ENCODE assay signal across 6 cellular contexts in genomic region chr11:47233989-47234668, GRCh38. TPM values are rescaled to one million over a fixed set of nuclear protein-coding genes. Genes with fewer than 3 reads are reported as not detected.
DNase-seq lines count a peak whose midpoint lies in the region; ATAC-seq and TF ChIP-seq lines count a peak whose summit lies in the region.

No MANE protein-coding gene starts in this region.

- H3K27me3 ChIP-seq in OCI-LY3 (ENCODE audit: low read depth, low read length): no peaks in the 10 kb centered on the region
- H3K27me3 ChIP-seq in aorta (ENCODE audit: control insufficient read depth in 1 of 2, insufficient read depth in 2 of 2, low read length in 1 of 2): no peaks in the 10 kb centered on the region
- H3K27me3 ChIP-seq in tibial artery: no peaks in the 10 kb centered on the region

- intact Hi-C loops in aorta (cut with DNase I) (no loop called here), tibial artery (cut with DNase I; ENCODE audit: low total_unique reads) (no loop called here)

- H3K4me3 ChIP-seq in OCI-LY3 (ENCODE audit: low read length): no peak overlapping the region
- no peak overlapping the region for H3K4me3 ChIP-seq in fibroblast of mammary gland (ENCODE audit: control insufficient read depth, low read depth, low read length)
- H3K4me3 ChIP-seq in aorta (ENCODE audit: low read length in 2 of 2): no peak overlapping the region
- H3K4me3 ChIP-seq in tibial artery: no peak overlapping the region

- 69 to 72% methylated on average over 11 of the region's 11 CpGs for WGBS in aorta, 2 donors

- H3K9me3 ChIP-seq in OCI-LY3 (ENCODE audit: insufficient read depth, low read length) (no peaks in the 10 kb centered on the region), aorta (ENCODE audit: control insufficient read depth, low read length) (no peaks in the 10 kb centered on the region), tibial artery (no peaks in the 10 kb centered on the region)

- ATAC-seq in aorta (ENCODE audit: low FRiP score): peak; percentile 62

- TF ChIP-seq CTCF in OCI-LY3 (IDR thresholded peaks at IDR 0.05; ENCODE audit: low read depth, low read length) (peak; percentile 19; the same call in 1 of the 2 replicates), fibroblast of mammary gland (conservative IDR thresholded peaks at IDR 0.05; ENCODE audit: control insufficient read depth, insufficient read depth, low read depth, low read length) (peak; percentile 56), tibial artery (IDR thresholded peaks at IDR 0.05) (no peak)

- DNase-seq in D341Med (ENCODE audit: low spot score): peak; percentile 49
- DNase-seq in fibroblast of mammary gland (ENCODE audit: low read depth): peak; percentile 79
- DNase-seq in aorta: no peak
- DNase-seq in tibial artery: no peak
- DNase-seq in DMS114 treated with DMSO at 0.1 percent for 48 hours (lab: John Stamatoyannopoulos, UW; ENCODE audit: unreplicated experiment): no peak

- no peaks in the 10 kb centered on the region for H3K79me2 ChIP-seq in OCI-LY3 (ENCODE audit: low read length)

- H2AFZ ChIP-seq in OCI-LY3 (ENCODE audit: low read depth, low read length): no peak overlapping the region

- H3K4me1 ChIP-seq in OCI-LY3 (ENCODE audit: low read length): no peaks in the 10 kb centered on the region
- H3K4me1 ChIP-seq in aorta (ENCODE audit: control insufficient read depth in 1 of 2, insufficient read depth in 2 of 2, low read length in 2 of 2): no peaks in the 10 kb centered on the region
- no peaks in the 10 kb centered on the region for H3K4me1 ChIP-seq in tibial artery

- H3K36me3 ChIP-seq in OCI-LY3 (replicated peaks; ENCODE audit: low read depth, low read length) (peaks cover 29% of the 10 kb centered on the region), aorta (ENCODE audit: control insufficient read depth in 1 of 2, insufficient read depth in 2 of 2, low read length in 1 of 2) (peaks cover 2% of the 10 kb centered on the region in 2 donors), tibial artery (peaks cover 18 to 84% (median 20%) of the 10 kb centered on the region in 3 donors)

- H4K20me1 ChIP-seq in OCI-LY3 (ENCODE audit: insufficient read depth, low read length): no peaks in the 10 kb centered on the region

- H3K9ac ChIP-seq in OCI-LY3 (ENCODE audit: low read length): no peak overlapping the region

- H3K27ac ChIP-seq in OCI-LY3 (ENCODE audit: low read length) (no peak overlapping the region), aorta (ENCODE audit: low read depth in 1 of 2, low read length in 2 of 2) (no peak overlapping the region), tibial artery (no peak overlapping the region)

- no peak overlapping the region for H3K4me2 ChIP-seq in OCI-LY3 (ENCODE audit: low read length)

RNA-seq across cellular contexts. Expression of gene ACP2, which starts 14.5 kb away (rescaled TPM):
- total RNA-seq in aorta: 10 to 100 TPM; 20.6 to 27.8 TPM
- polyA plus RNA-seq in aorta: 10 to 100 TPM; 18.0 to 19.9 TPM

RNA-seq across cellular contexts. Expression of gene DDB2, which starts 19.4 kb away (rescaled TPM):
- 10 to 100 TPM; 54.8 to 60.6 TPM for total RNA-seq in aorta
- polyA plus RNA-seq in aorta: 100 to 1,000 TPM in 1 of 2 donors, 10 to 100 TPM in 1; 32.9 to 117 TPM

RNA-seq across cellular contexts. Expression of gene NR1H3, which starts 23.7 kb away (rescaled TPM):
- total RNA-seq in aorta: 10 to 100 TPM; 14.9 to 46.2 TPM
- 100 to 1,000 TPM in 1 of 2 donors, 10 to 100 TPM in 1; 51.8 to 123 TPM for polyA plus RNA-seq in aorta

RNA-seq across cellular contexts. Expression of gene MADD, which starts 35.8 kb away (rescaled TPM):
- 10 to 100 TPM; 34.9 to 58.0 TPM for total RNA-seq in aorta
- polyA plus RNA-seq in aorta: 10 to 100 TPM; 13.8 to 28.9 TPM

RNA-seq across cellular contexts. Expression of gene PACSIN3, which starts 47.9 kb away (rescaled TPM):
- total RNA-seq in aorta: 10 to 100 TPM; 24.6 to 36.2 TPM
- polyA plus RNA-seq in aorta: 10 to 100 TPM; 22.0 to 37.1 TPM

Comparison
In these comparisons a context has a peak if more than half of its experiments do, and no peak if none do; other contexts are left out.
1. DNase-seq: peak in D341Med (single experiment) and fibroblast of mammary gland (single experiment); none in aorta (0 of 2), tibial artery (0 of 2) and DMS114 treated with DMSO at 0.1 percent for 48 hours (single experiment).
2. CTCF ChIP-seq: peak in OCI-LY3 (single experiment) and fibroblast of mammary gland (single experiment); none in tibial artery (0 of 2).